Comparison of ENCODE assay signal across 21 cellular contexts in the genomic region with DNA sequence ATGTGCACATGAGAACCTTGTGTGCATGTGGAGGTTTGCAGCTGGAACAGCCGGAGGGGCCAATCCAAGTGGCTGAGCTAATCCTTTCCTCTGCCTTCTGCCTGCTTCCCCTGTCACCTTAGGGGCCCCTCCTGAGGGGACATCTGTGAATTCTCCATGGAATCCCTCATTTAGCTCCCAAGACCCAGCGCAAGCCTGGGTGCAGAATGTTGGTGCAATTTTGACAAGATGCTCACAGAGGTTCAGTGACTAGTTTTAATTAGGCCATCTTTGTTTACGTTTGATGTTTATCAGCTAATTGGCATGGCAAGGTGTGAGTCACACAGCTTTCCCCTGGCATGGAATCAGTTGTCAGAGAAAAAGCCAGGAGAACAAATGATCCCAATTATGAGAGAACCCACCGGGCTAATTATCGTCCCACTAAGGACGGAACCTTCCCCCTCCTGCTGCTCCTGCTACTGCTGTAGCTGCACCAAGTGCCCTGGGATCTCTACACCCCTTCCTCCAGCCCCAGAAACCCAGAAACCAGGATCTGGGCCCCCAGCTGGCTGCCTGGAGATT.
DNase-seq lines count a peak whose midpoint lies in the region; ATAC-seq lines count a peak whose summit lies in the region.
"Had no signal": no experiment of that assay in that cellular context is flagged by ENCODE, and none has a peak within 500 bp of the region (broad histone marks: within the 10 kb centered on the region; RNA-seq: fewer than 3 reads in every experiment).

No MANE protein-coding gene starts in this region.

- intact Hi-C loops in Right ventricle myocardium inferior (cut with DNase I): loop anchor here (5.0 to 10.0 kb wide), 2 partner anchors 390 to 632 kb away; no protein-coding TSS in a partner anchor

- ATAC-seq in Right ventricle myocardium inferior: no peak
- no peak for ATAC-seq in GM18873 (IDR thresholded peaks at IDR 0.05; ENCODE audit: low FRiP score, unreplicated experiment)
- ATAC-seq: activated CD4-positive, CD25-positive, alpha-beta regulatory T cell treated with anti-CD3 and anti-CD28 coated beads, Interleukin-2, amount 50 U/mL, for 24 hours; activated CD8-positive, alpha-beta T cell treated with anti-CD3 and anti-CD28 coated beads, Interleukin-2, amount 10 ng/mL, durations not matched to agents 7 days and 5 days; GM12878; HCT116; lower lobe of right lung; SK-N-SH treated with all-trans-retinoic acid at 6 μM for 48 hours had no signal

- peak; percentile 3 for DNase-seq in EH (ENCODE audit: low read depth)
- DNase-seq in NCI-H146 (lab: John Stamatoyannopoulos, UW): peak; percentile 62
- peak; percentile 75 for DNase-seq in RPMI7951 (ENCODE audit: low read depth)
- DNase-seq in left kidney (ENCODE audit: low read depth, low spot score): peak; percentile 1
- no peak for DNase-seq in SIG-M5 (lab: John Stamatoyannopoulos, UW)
- DNase-seq in OCI-M2 (lab: John Stamatoyannopoulos, UW; ENCODE audit: unreplicated experiment): no peak
- DNase-seq in Right ventricle myocardium inferior (ENCODE audit: missing footprints): no peak
- DNase-seq: activated CD8-positive, alpha-beta T cell treated with anti-CD3 and anti-CD28 coated beads, Interleukin-2, amount 10 ng/mL, durations not matched to agents 7 days and 5 days; CD4-positive, alpha-beta T cell; kidney; lower lobe of right lung; NCI-H1092; NCI-H2227 treated with DMSO at 0.1 percent for 48 hours; stimulated activated CD4-positive, alpha-beta T cell treated with anti-CD3 and anti-CD28 coated beads, Interleukin-4, amount 100 ng/mL, for 24 hours; stimulated activated naive CD4-positive, alpha-beta T cell treated with Interleukin-2 at 50 U/mL for 16 hours; T1000 had no signal

Comparison
In these comparisons a context has a peak if more than half of its experiments do, and no peak if none do; other contexts are left out.
1. DNase-seq: peak in EH (single experiment), NCI-H146 (single experiment), RPMI7951 (single experiment) and left kidney (single experiment); none in SIG-M5 (single experiment), OCI-M2 (single experiment) and Right ventricle myocardium inferior (single experiment).